Comparison of ENCODE assay signal across 26 cellular contexts in genomic region chr2:138013651-138014050, GRCh38.
"Had no signal": no experiment of that assay in that cellular context is flagged by ENCODE, and none has a peak within 500 bp of the region (broad histone marks: within the 10 kb centered on the region; RNA-seq: fewer than 3 reads in every experiment).

No MANE protein-coding gene starts in this region.

- H3K79me2 ChIP-seq: hepatocyte had no signal

- H3K4me3 ChIP-seq: coronary artery, dorsolateral prefrontal cortex, esophagus squamous epithelium, gastroesophageal sphincter, heart left ventricle, hepatocyte, left lung, lower lobe of right lung, mucosa of descending colon had no signal

- H3K4me3 Mint-ChIP-seq: dendritic cell treated with granulocyte-macrophage colony-stimulating factor and Interleukin-4, amounts not matched to agents 40 ng/mL and 50 ng/mL, for 4 days; immature natural killer cell; mesothelial cell of epicardium had no signal

- H3K27me3 ChIP-seq: dorsolateral prefrontal cortex, esophagus squamous epithelium, gastroesophageal sphincter, heart left ventricle, hepatocyte, left lung had no signal

- H3K9me3 Mint-ChIP-seq: dendritic cell treated with granulocyte-macrophage colony-stimulating factor and Interleukin-4, amounts not matched to agents 40 ng/mL and 50 ng/mL, for 4 days; mesothelial cell of epicardium had no signal

- H2AFZ ChIP-seq: hepatocyte had no signal

- H3K4me1 ChIP-seq: gastroesophageal sphincter, heart left ventricle, left lung, lower lobe of right lung had no signal

- H3K9me3 ChIP-seq: esophagus squamous epithelium, gastroesophageal sphincter, heart left ventricle, left lung, lower lobe of right lung, mucosa of descending colon had no signal

- H3K27ac Mint-ChIP-seq: dendritic cell treated with granulocyte-macrophage colony-stimulating factor and Interleukin-4, amounts not matched to agents 40 ng/mL and 50 ng/mL, for 4 days; immature natural killer cell; mesothelial cell of epicardium had no signal

- H3K27me3 Mint-ChIP-seq: dendritic cell treated with granulocyte-macrophage colony-stimulating factor and Interleukin-4, amounts not matched to agents 40 ng/mL and 50 ng/mL, for 4 days had no signal

- H3K4me1 Mint-ChIP-seq: immature natural killer cell had no signal

- DNase-seq: dorsolateral prefrontal cortex; effector CD4-positive, alpha-beta T cell; effector memory CD4-positive, alpha-beta T cell; esophagus squamous epithelium; foreskin fibroblast; heart left ventricle; hypothalamus; immature natural killer cell; islet precursor cell; kidney; kidney glomerular epithelial cell; left colon; left lung; left ventricle myocardium superior; lower lobe of right lung; mesenchymal stem cell; mucosa of descending colon had no signal

- H3K36me3 ChIP-seq: esophagus squamous epithelium had no signal

- H3K27ac ChIP-seq: coronary artery, dorsolateral prefrontal cortex, epithelial cell of prostate, esophagus squamous epithelium, gastroesophageal sphincter, heart left ventricle, hepatocyte, left lung, lower lobe of right lung had no signal

- H3K4me2 ChIP-seq: hepatocyte had no signal

- FAIRE-seq: colon, frontal cortex, kidney had no signal

- ATAC-seq: esophagus mucosa, gastroesophageal sphincter, heart left ventricle, left colon, left lung, left ventricle myocardium superior, lower lobe of right lung, mucosa of descending colon had no signal

- H3K36me3 Mint-ChIP-seq: immature natural killer cell, mesothelial cell of epicardium had no signal
